In the genomic region with DNA sequence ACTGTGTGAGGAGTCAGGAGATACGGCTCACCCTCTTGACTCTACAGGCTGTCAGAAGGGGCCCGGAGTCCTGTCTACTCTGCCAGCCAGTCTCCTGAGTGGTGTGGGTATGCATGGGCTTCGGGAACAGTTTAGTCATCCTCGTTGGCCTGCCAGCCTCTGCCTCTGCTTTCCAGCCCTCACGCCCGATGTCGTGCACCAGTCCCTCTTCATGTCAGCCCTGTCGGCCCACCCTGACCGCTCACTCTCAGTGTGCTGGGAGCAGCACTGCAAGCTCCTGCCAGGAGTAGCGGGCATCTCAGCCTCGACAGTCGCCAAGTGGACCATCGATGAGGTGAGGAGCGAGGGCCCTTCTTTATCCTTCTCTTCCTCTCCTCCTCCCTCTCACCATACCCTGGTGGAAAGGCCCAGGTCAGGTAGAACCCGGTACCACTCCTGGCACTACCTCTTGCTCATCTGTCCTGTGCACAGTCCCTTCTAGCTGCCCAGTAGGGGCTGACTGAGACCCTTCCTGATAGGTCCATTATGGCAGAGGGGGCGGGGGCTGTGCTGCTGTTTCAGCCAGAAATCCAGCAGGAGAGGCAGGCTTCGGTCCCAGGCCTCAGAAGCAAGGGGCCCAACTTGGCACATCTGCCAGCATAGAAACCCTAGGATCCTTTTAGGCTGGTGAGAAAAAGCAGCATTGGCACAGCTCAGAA, we compare ENCODE assay signal across 24 cellular contexts. TPM values are rescaled to one million over a fixed set of nuclear protein-coding genes. Genes with fewer than 3 reads are reported as not detected.
DNase-seq lines count a peak whose midpoint lies in the region; ATAC-seq, FAIRE-seq and TF ChIP-seq lines count a peak whose summit lies in the region.
"Had no signal": no experiment of that assay in that cellular context is flagged by ENCODE, and none has a peak within 500 bp of the region (broad histone marks: within the 10 kb centered on the region; RNA-seq: fewer than 3 reads in every experiment).

No MANE protein-coding gene starts in this region.

- 84% methylated on average over 17 of the region's 17 CpGs for WGBS in right cardiac atrium
- WGBS in H1 (ENCODE audit: extremely low coverage in 1 of 2, insufficient coverage in 1 of 2, insufficient read length in 1 of 2, insufficient replicate concordance in 2 of 2, low coverage in 1 of 2, low lambda C conversion rate in 2 of 2, missing lambda C conversion rate in 1 of 2), 2 experiments, result 89% methylated on average over 17 of the region's 17 CpGs; no CpG with 5 or more reads in 1 of the 2 experiments
- 92% methylated on average over 15 of the region's 17 CpGs for WGBS in suprapubic skin

- DNase-seq in cardiac septum (ENCODE audit: low spot score) (peak; percentile 54), right cardiac atrium (no peak), H1 (ENCODE audit: low read depth in 1 of 2, low spot score in 2 of 2) (no peak), suprapubic skin (ENCODE audit: low spot score in 2 of 2) (peak; percentile 41 to 73), NCI-H2029 (lab: John Stamatoyannopoulos, UW) (no peak), left colon (no peak)
- DNase-seq in activated CD8-positive, alpha-beta T cell treated with anti-CD3 and anti-CD28 coated beads, Interleukin-2, amount 10 ng/mL, durations not matched to agents 7 days and 5 days, result no peak
- DNase-seq: AML-193; CD4-positive, alpha-beta T cell; GM23248; H7; HFFc6 had no signal

- no peak overlapping the region for H3K4me3 Mint-ChIP-seq in activated CD8-positive, alpha-beta T cell treated with anti-CD3 and anti-CD28 coated beads, Interleukin-2, amount 10 ng/mL, durations not matched to agents 7 days and 5 days
- H3K4me3 Mint-ChIP-seq: CD4-positive, alpha-beta T cell; HFFc6 had no signal

- H3K23me2 ChIP-seq in H1 (ENCODE audit: low read depth, low read length), result no peaks in the 10 kb centered on the region

- H3K9me3 ChIP-seq in right cardiac atrium (ENCODE audit: control insufficient read depth, low read length), result no peaks in the 10 kb centered on the region
- H3K9me3 ChIP-seq in H1 (ENCODE audit: insufficient read depth in 2 of 2, low read depth in 1 of 2, low read length in 1 of 2), result no peaks in the 10 kb centered on the region
- no peaks in the 10 kb centered on the region for H3K9me3 ChIP-seq in mucosa of rectum (ENCODE audit: control insufficient read depth in 2 of 2, low read length in 2 of 2)
- no peaks in the 10 kb centered on the region for H3K9me3 ChIP-seq in suprapubic skin
- H3K9me3 ChIP-seq: A549, Caco-2 had no signal

- CTCF ChIA-PET in H1 (lab: Charles Lee; ENCODE audit: partially characterized antibody), result interaction anchor here (0.6 to 6.5 kb wide), 13 partner anchors 10 to 849 kb away, joined by 3 to 54 read pairs (median 8); no protein-coding TSS in a partner anchor
- CTCF ChIA-PET in activated CD8-positive, alpha-beta T cell treated with anti-CD3 and anti-CD28 coated beads, Interleukin-2, amount 10 ng/mL, durations not matched to agents 7 days and 5 days (lab: Charles Lee), result interaction anchor here (1.1 to 2.9 kb wide), 4 partner anchors 11 to 153 kb away, joined by 3 to 39 read pairs (median 18); a partner anchor contains a TSS

- H4K91ac ChIP-seq in H1 (replicated peaks; ENCODE audit: insufficient read length, low read length), result no peak overlapping the region

- no peak overlapping the region for H3K18ac ChIP-seq in H1 (ENCODE audit: extremely low read depth, low read length)

- H4K20me1 ChIP-seq in H1 (replicated peaks in 1 of 2; ENCODE audit: control insufficient read depth in 1 of 2, insufficient read depth in 2 of 2, low read length in 2 of 2), result peaks cover 2% of the 10 kb centered on the region in 2 experiments

- peaks cover 0 to 14% (median 4%) of the 10 kb centered on the region in 4 experiments; a peak in 5 of 8 replicates for H3K36me3 ChIP-seq in H1 (ENCODE audit: control insufficient read depth in 2 of 4, insufficient read depth in 4 of 4, low read length in 3 of 4)
- peaks cover 0 to 2% of the 10 kb centered on the region in 2 donors for H3K36me3 ChIP-seq in mucosa of rectum (ENCODE audit: control insufficient read depth in 2 of 2, insufficient read depth in 2 of 2, low read length in 2 of 2)
- peaks cover 22% of the 10 kb centered on the region for H3K36me3 ChIP-seq in suprapubic skin

- H2AFZ ChIP-seq in H1 (ENCODE audit: low read length), result no peak overlapping the region
- H2AFZ ChIP-seq: GM23248 had no signal

- TF ChIP-seq RAD21 in H1 (IDR thresholded peaks at IDR 0.05 in 1 of 2, conservative IDR thresholded peaks at IDR 0.05 in 1 of 2; ENCODE audit: low read depth in 2 of 2, low read length in 2 of 2), result no peak

- peak overlapping the region; percentile 8; the same call in 1 of the 2 replicates for H4K8ac ChIP-seq in H1 (ENCODE audit: extremely low read depth, insufficient read depth, low read length)

- POLR2A ChIA-PET in H1 (lab: Charles Lee; ENCODE audit: partially characterized antibody), result interaction anchor here (0.9 to 5.2 kb wide), 2 partner anchors 31 to 84 kb away, joined by 3 to 23 read pairs; a partner anchor contains a TSS
- POLR2A ChIA-PET in activated CD8-positive, alpha-beta T cell treated with anti-CD3 and anti-CD28 coated beads, Interleukin-2, amount 10 ng/mL, durations not matched to agents 7 days and 5 days (lab: Charles Lee), result interaction anchor here (0.7 kb wide), 1 partner anchor 302 kb away, joined by 3 read pairs; no protein-coding TSS in a partner anchor

- TF ChIP-seq EP300 in H1 (IDR thresholded peaks at IDR 0.05; ENCODE audit: borderline replicate concordance in 1 of 2, low read depth in 2 of 2, low read length in 2 of 2) (no peak), suprapubic skin (IDR thresholded peaks at IDR 0.05) (no peak)

- H3K27me3 ChIP-seq in right cardiac atrium (ENCODE audit: control insufficient read depth, insufficient read depth), result no peaks in the 10 kb centered on the region
- H3K27me3 ChIP-seq in H1 (replicated peaks in 1 of 4; ENCODE audit: control insufficient read depth in 3 of 4, extremely low read depth in 1 of 4, insufficient read depth in 3 of 4, low read length in 3 of 4), result no peaks in the 10 kb centered on the region
- no peaks in the 10 kb centered on the region for H3K27me3 ChIP-seq in mucosa of rectum (ENCODE audit: control insufficient read depth in 2 of 2, insufficient read depth in 2 of 2, low read length in 2 of 2)
- H3K27me3 ChIP-seq in suprapubic skin, result no peaks in the 10 kb centered on the region

- TF ChIP-seq CTCF in H1 (IDR thresholded peaks at IDR 0.05; ENCODE audit: control extremely low read depth in 1 of 3, insufficient read depth in 1 of 3, low read depth in 1 of 3, low read length in 3 of 3) (no peak), suprapubic skin (IDR thresholded peaks at IDR 0.05) (no peak)

- no peaks in the 10 kb centered on the region for H3K9me3 Mint-ChIP-seq in activated CD8-positive, alpha-beta T cell treated with anti-CD3 and anti-CD28 coated beads, Interleukin-2, amount 10 ng/mL, durations not matched to agents 7 days and 5 days (ENCODE audit: insufficient read depth)
- H3K9me3 Mint-ChIP-seq: CD4-positive, alpha-beta T cell; HFFc6 had no signal

- no peak overlapping the region for H3K27ac Mint-ChIP-seq in activated CD8-positive, alpha-beta T cell treated with anti-CD3 and anti-CD28 coated beads, Interleukin-2, amount 10 ng/mL, durations not matched to agents 7 days and 5 days
- H3K27ac Mint-ChIP-seq: CD4-positive, alpha-beta T cell had no signal

- no peak overlapping the region for H2BK5ac ChIP-seq in H1 (ENCODE audit: low read depth, low read length)

- no peaks in the 10 kb centered on the region for H3K27me3 Mint-ChIP-seq in activated CD8-positive, alpha-beta T cell treated with anti-CD3 and anti-CD28 coated beads, Interleukin-2, amount 10 ng/mL, durations not matched to agents 7 days and 5 days (ENCODE audit: low read depth)
- H3K27me3 Mint-ChIP-seq: CD4-positive, alpha-beta T cell had no signal

- H3K27ac ChIP-seq in right cardiac atrium (ENCODE audit: low read length) (no peak overlapping the region), H1 (ENCODE audit: low read depth, low read length) (no peak overlapping the region), mucosa of rectum (ENCODE audit: low read depth in 2 of 2, low read length in 2 of 2) (peak overlapping the region; percentile 11 to 51), suprapubic skin (no peak overlapping the region)
- H3K27ac ChIP-seq: 22Rv1, A549, C4-2B, GM23248, HL-60 had no signal

- ATAC-seq in right cardiac atrium, result no peak
- ATAC-seq in activated CD8-positive, alpha-beta T cell treated with anti-CD3 and anti-CD28 coated beads, Interleukin-2, amount 10 ng/mL, durations not matched to agents 7 days and 5 days, result no peak
- ATAC-seq in left colon, result no peak
- ATAC-seq: A549, HCT116 had no signal

- H3K23ac ChIP-seq in H1 (ENCODE audit: insufficient read length), result no peak overlapping the region

- no peak for FAIRE-seq in H1 (lab: Jason Lieb, UNC)
- FAIRE-seq: A549, D721Med, G401.6, GM12891, GM18507 had no signal

- H3K79me1 ChIP-seq in H1 (ENCODE audit: low read depth, low read length), result no peaks in the 10 kb centered on the region

- H3K4me1 Mint-ChIP-seq in activated CD8-positive, alpha-beta T cell treated with anti-CD3 and anti-CD28 coated beads, Interleukin-2, amount 10 ng/mL, durations not matched to agents 7 days and 5 days (ENCODE audit: low read depth), result no peaks in the 10 kb centered on the region

- no peak overlapping the region for H2BK20ac ChIP-seq in H1 (ENCODE audit: low read length)

- H2BK15ac ChIP-seq in H1 (ENCODE audit: low read length), result no peak overlapping the region

- no peak for TF ChIP-seq POLR2A in H1 (IDR thresholded peaks at IDR 0.05; ENCODE audit: control extremely low read depth in 1 of 2, low read depth in 2 of 2, low read length in 2 of 2)
- TF ChIP-seq POLR2A in suprapubic skin (IDR thresholded peaks at IDR 0.05), result no peak

- H2AK5ac ChIP-seq in H1 (ENCODE audit: low read depth, low read length), result no peak overlapping the region

- H3K4me1 ChIP-seq in right cardiac atrium (ENCODE audit: control insufficient read depth, insufficient read depth, low read length), result no peaks in the 10 kb centered on the region
- H3K4me1 ChIP-seq in H1 (replicated peaks in 1 of 4; ENCODE audit: control insufficient read depth in 3 of 4, insufficient read depth in 4 of 4, low read length in 3 of 4), result no peaks in the 10 kb centered on the region
- peaks cover 0 to 17% of the 10 kb centered on the region in 2 donors for H3K4me1 ChIP-seq in mucosa of rectum (ENCODE audit: control insufficient read depth in 2 of 2, insufficient read depth in 2 of 2, low read length in 2 of 2)
- no peaks in the 10 kb centered on the region for H3K4me1 ChIP-seq in suprapubic skin

- H3K56ac ChIP-seq in H1 (replicated peaks; ENCODE audit: insufficient read length, low read depth, low read length), result no peak overlapping the region

- H3K79me2 ChIP-seq in H1 (ENCODE audit: control insufficient read depth in 1 of 2, insufficient read depth in 2 of 2, low read length in 2 of 2), result no peaks in the 10 kb centered on the region

- no peak overlapping the region for H3K4me2 ChIP-seq in H1 (ENCODE audit: insufficient read depth in 1 of 2, low read depth in 2 of 2, low read length in 2 of 2)
- H3K4me2 ChIP-seq: A549 had no signal

- no peak overlapping the region for H2BK12ac ChIP-seq in H1 (ENCODE audit: low read depth, low read length)

- H3K36me3 Mint-ChIP-seq in activated CD8-positive, alpha-beta T cell treated with anti-CD3 and anti-CD28 coated beads, Interleukin-2, amount 10 ng/mL, durations not matched to agents 7 days and 5 days (ENCODE audit: low read depth), result no peaks in the 10 kb centered on the region

- no peak overlapping the region for H3K14ac ChIP-seq in H1 (ENCODE audit: insufficient read length)

- H4K5ac ChIP-seq in H1 (ENCODE audit: insufficient read length, low read depth, low read length), result no peak overlapping the region

- H2BK120ac ChIP-seq in H1 (replicated peaks; ENCODE audit: low read depth, low read length), result no peak overlapping the region

- H3K9ac ChIP-seq in H1 (replicated peaks in 1 of 4; ENCODE audit: extremely low read depth in 1 of 4, low read depth in 3 of 4, low read length in 3 of 4) (no peak overlapping the region), mucosa of rectum (ENCODE audit: low read depth in 1 of 2, low read length in 2 of 2) (no peak overlapping the region)
- H3K9ac ChIP-seq: GM23248 had no signal

- H3K4ac ChIP-seq in H1 (replicated peaks; ENCODE audit: insufficient read length, low read depth, low read length), result no peak overlapping the region

- intact Hi-C loops in cardiac septum (cut with DNase I), result loop anchor here (2.0 to 5.0 kb wide), 3 partner anchors 52 to 541 kb away; a partner anchor contains a TSS
- intact Hi-C loops in right cardiac atrium (cut with DNase I), result loop anchor here in 3 of 4 donors (5.0 to 10.0 kb wide), 3 partner anchors 535 to 545 kb away; no protein-coding TSS in a partner anchor
- intact Hi-C loops in left colon (cut with DNase I, micrococcal nuclease), result no loop called here

- H3K4me3 ChIP-seq in right cardiac atrium (ENCODE audit: low read length), result no peak overlapping the region
- no peak overlapping the region for H3K4me3 ChIP-seq in H1 (ENCODE audit: extremely low read depth in 1 of 4, insufficient read depth in 2 of 4, low read depth in 3 of 4, low read length in 4 of 4)
- no peak overlapping the region for H3K4me3 ChIP-seq in mucosa of rectum (ENCODE audit: low read length in 2 of 2)
- H3K4me3 ChIP-seq in suprapubic skin, result no peak overlapping the region
- H3K4me3 ChIP-seq: A549, GM23248 had no signal

RNA-seq across cellular contexts. Expression of a gene that starts 18.7 kb away (rescaled TPM):
- total RNA-seq in cardiac septum (0.70 TPM), right cardiac atrium (1 to 10 TPM in 1 of 4 donors, under 1 TPM in 2, not detected in 1; 0.21 to 2.9 (median 0.23) TPM), suprapubic skin (10 to 100 TPM in 3 of 4 donors, 1 to 10 TPM in 1; 6.9 to 18.2 (median 13.0) TPM), left colon (100 to 1,000 TPM; 125 to 135 TPM)
- polyA plus RNA-seq in right cardiac atrium (3.6 TPM), H1 (2011; rRNA removed) (0.21 and 0.58 TPM in 2 replicates)
- total RNA-seq in H1 (2021; fragmentation: NEBNext Ultra II Directional; extraction: Animal tissue kit (Norgen Biotek cat#: 25700)), result 0.23 TPM in 1 of 2 replicates, not detected in the other
- 0.49 TPM for polyA plus RNA-seq in H1 (2011; cell fraction: cytosol; rRNA removed)
- 3.7 TPM for polyA plus RNA-seq in H1 (2011; cell fraction: nucleus; rRNA removed)
- polyA plus RNA-seq in H1 (2012, experiment 1 of 2), result 0.31 to 1.0 TPM (median 0.66 TPM) in 4 replicates
- 0.09 TPM for polyA plus RNA-seq in H1 (2012, experiment 2 of 2)
- 0.18 TPM for polyA plus RNA-seq in H1 (2013, experiment 1 of 2)
- 0.18 TPM for polyA plus RNA-seq in H1 (2013, experiment 2 of 2)
- polyA minus RNA-seq in H1 (2011; rRNA and poly(A)+ RNA removed), result 0.83 and 1.5 TPM in 2 replicates
- not detected for polyA minus RNA-seq in H1 (2011; cell fraction: cytosol; rRNA and poly(A)+ RNA removed)
- 0.80 TPM for polyA minus RNA-seq in H1 (2011; cell fraction: nucleus; rRNA and poly(A)+ RNA removed)
- under 1 TPM in 1 of 2 experiments, not detected in 1; 0.10 TPM for total RNA-seq in activated CD8-positive, alpha-beta T cell treated with anti-CD3 and anti-CD28 coated beads, Interleukin-2, amount 10 ng/mL, durations not matched to agents 7 days and 5 days
- total RNA-seq: GM23248, H7, HT1080 had no signal
- polyA plus RNA-seq: GM23248 had no signal

RNA-seq across cellular contexts. Expression of a gene that starts 32.6 kb away (rescaled TPM):
- 7.9 TPM for total RNA-seq in cardiac septum
- total RNA-seq in right cardiac atrium, result 1 to 10 TPM; 5.0 to 6.1 (median 6.1) TPM
- 4.4 TPM for polyA plus RNA-seq in right cardiac atrium
- 13.6 and 17.0 TPM in 2 replicates for total RNA-seq in H1 (2021; fragmentation: NEBNext Ultra II Directional; extraction: Animal tissue kit (Norgen Biotek cat#: 25700))
- polyA plus RNA-seq in H1 (2011; rRNA removed), result 11.9 and 17.2 TPM in 2 replicates
- polyA plus RNA-seq in H1 (2011; cell fraction: cytosol; rRNA removed), result 23.0 TPM
- 111 TPM for polyA plus RNA-seq in H1 (2011; cell fraction: nucleus; rRNA removed)
- polyA plus RNA-seq in H1 (2012, experiment 1 of 2), result 11.1 to 14.6 TPM (median 11.9 TPM) in 4 replicates
- 3.3 TPM for polyA plus RNA-seq in H1 (2012, experiment 2 of 2)
- polyA plus RNA-seq in H1 (2013, experiment 1 of 2), result 7.3 TPM
- 5.9 TPM for polyA plus RNA-seq in H1 (2013, experiment 2 of 2)
- polyA minus RNA-seq in H1 (2011; rRNA and poly(A)+ RNA removed), result 21.8 and 22.1 TPM in 2 replicates
- polyA minus RNA-seq in H1 (2011; cell fraction: cytosol; rRNA and poly(A)+ RNA removed), result 12.0 TPM
- polyA minus RNA-seq in H1 (2011; cell fraction: nucleus; rRNA and poly(A)+ RNA removed), result 46.1 TPM
- total RNA-seq in suprapubic skin, result 10 to 100 TPM in 3 of 4 donors, 1 to 10 TPM in 1; 8.9 to 39.7 (median 14.6) TPM
- 1 to 10 TPM; 5.6 to 6.7 TPM for total RNA-seq in activated CD8-positive, alpha-beta T cell treated with anti-CD3 and anti-CD28 coated beads, Interleukin-2, amount 10 ng/mL, durations not matched to agents 7 days and 5 days
- 10 to 100 TPM in 1 of 2 donors, 1 to 10 TPM in 1; 7.6 to 11.5 TPM for total RNA-seq in left colon
- total RNA-seq: HT1080 had no signal

RNA-seq across cellular contexts. Expression of a gene that starts 50.6 kb away (rescaled TPM):
- total RNA-seq in cardiac septum (10.2 TPM), right cardiac atrium (10 to 100 TPM in 3 of 4 donors, 1 to 10 TPM in 1; 9.6 to 14.1 (median 11.4) TPM), suprapubic skin (10 to 100 TPM; 10.7 to 17.5 (median 13.5) TPM), left colon (10 to 100 TPM; 19.2 to 24.8 TPM)
- polyA plus RNA-seq in right cardiac atrium (8.1 TPM), H1 (2011; rRNA removed) (29.1 and 40.4 TPM in 2 replicates)
- 31.6 and 35.6 TPM in 2 replicates for total RNA-seq in H1 (2021; fragmentation: NEBNext Ultra II Directional; extraction: Animal tissue kit (Norgen Biotek cat#: 25700))
- 30.8 TPM for polyA plus RNA-seq in H1 (2011; cell fraction: cytosol; rRNA removed)
- 28.4 TPM for polyA plus RNA-seq in H1 (2011; cell fraction: nucleus; rRNA removed)
- 29.5 to 35.1 TPM (median 30.4 TPM) in 4 replicates for polyA plus RNA-seq in H1 (2012, experiment 1 of 2)
- polyA plus RNA-seq in H1 (2012, experiment 2 of 2), result 15.9 TPM
- 19.6 TPM for polyA plus RNA-seq in H1 (2013, experiment 1 of 2)
- polyA plus RNA-seq in H1 (2013, experiment 2 of 2), result 18.5 TPM
- polyA minus RNA-seq in H1 (2011; rRNA and poly(A)+ RNA removed), result 46.4 and 72.4 TPM in 2 replicates
- polyA minus RNA-seq in H1 (2011; cell fraction: cytosol; rRNA and poly(A)+ RNA removed), result 12.7 TPM
- 21.3 TPM for polyA minus RNA-seq in H1 (2011; cell fraction: nucleus; rRNA and poly(A)+ RNA removed)
- 10 to 100 TPM; 15.8 to 16.9 TPM for total RNA-seq in activated CD8-positive, alpha-beta T cell treated with anti-CD3 and anti-CD28 coated beads, Interleukin-2, amount 10 ng/mL, durations not matched to agents 7 days and 5 days

Comparison
In these comparisons a context has a peak if more than half of its experiments do, and no peak if none do; other contexts are left out.
1. DNase-seq: peak in cardiac septum (single experiment) and suprapubic skin (2 of 2); none in right cardiac atrium (0 of 3), H1 (0 of 2), activated CD8-positive, alpha-beta T cell treated with anti-CD3 and anti-CD28 coated beads, Interleukin-2, amount 10 ng/mL, durations not matched to agents 7 days and 5 days (single experiment), NCI-H2029 (single experiment) and left colon (0 of 2).
2. H3K27ac ChIP-seq: peak in mucosa of rectum (2 of 2); none in right cardiac atrium (single experiment), H1 (single experiment) and suprapubic skin (single experiment).
3. RNA of a gene that starts 18.7 kb away (total RNA-seq): 125 to 135 TPM in left colon; 6.9 to 18.2 TPM in suprapubic skin, 0.70 TPM in cardiac septum (single experiment), 0.21 to 2.9 TPM in right cardiac atrium, 0.10 TPM in activated CD8-positive, alpha-beta T cell treated with anti-CD3 and anti-CD28 coated beads, Interleukin-2, amount 10 ng/mL, durations not matched to agents 7 days and 5 days and 0.23 TPM in H1; every median in the first group is over 4 times any median in the second.
4. intact Hi-C loops: an anchor here in cardiac septum (2.0 to 5.0 kb wide) and right cardiac atrium (5.0 to 10.0 kb wide); none called in left colon.